Comparison of ENCODE assay signal across 21 cellular contexts in genomic region chr5:103891151-103891550, GRCh38.
DNase-seq lines count a peak whose midpoint lies in the region; ATAC-seq, FAIRE-seq and TF ChIP-seq lines count a peak whose summit lies in the region.
"Had no signal": no experiment of that assay in that cellular context is flagged by ENCODE, and none has a peak within 500 bp of the region (broad histone marks: within the 10 kb centered on the region; RNA-seq: fewer than 3 reads in every experiment).

No MANE protein-coding gene starts in this region.

- TF ChIP-seq CTCF in A549 (IDR thresholded peaks at IDR 0.05), result no peak
- TF ChIP-seq CTCF in dorsolateral prefrontal cortex (IDR thresholded peaks at IDR 0.05 in 54 of 56, conservative IDR thresholded peaks at IDR 0.05 in 2 of 56; ENCODE audit: low read depth in 1 of 56, partially characterized antibody in 56 of 56), result peak in 1 of 56 donors; percentile 22

- H3K27ac ChIP-seq in A549, result no peak overlapping the region
- H3K27ac ChIP-seq in dorsolateral prefrontal cortex, result peak overlapping the region; percentile 21 to 99 (median 90)
- H3K27ac ChIP-seq: left lung, neutrophil had no signal

- CTCF ChIA-PET in A549 (lab: Yijun Ruan, JAX), result interaction anchor here (1.1 kb wide), 1 partner anchor 29 kb away, joined by 3 read pairs; no protein-coding TSS in a partner anchor

- no peaks in the 10 kb centered on the region for H3K9me3 Mint-ChIP-seq in activated naive CD8-positive, alpha-beta T cell treated with anti-CD3 and anti-CD28 coated beads for 36 hours
- H3K9me3 Mint-ChIP-seq: effector memory CD8-positive, alpha-beta T cell had no signal

- H3K9me3 ChIP-seq in A549 (no peaks in the 10 kb centered on the region), neuron (ENCODE audit: low read length) (no peaks in the 10 kb centered on the region)
- H3K9me3 ChIP-seq: left lung, neutrophil had no signal

- H3K4me3 ChIP-seq in A549 (no peak overlapping the region), dorsolateral prefrontal cortex (peak overlapping the region in 58 of 59 donors; percentile 5 to 75 (median 50)), neuron (ENCODE audit: low read length) (no peak overlapping the region)
- H3K4me3 ChIP-seq: left lung had no signal

- no peak for FAIRE-seq in A549 (lab: Jason Lieb, UNC)
- FAIRE-seq: D721Med had no signal

- H3K4me1 ChIP-seq in A549 (no peaks in the 10 kb centered on the region), neuron (ENCODE audit: insufficient read depth, low read length) (peaks cover 15% of the 10 kb centered on the region)
- H3K4me1 ChIP-seq: left lung had no signal

- DNase-seq in A549 (ENCODE audit: low read depth in 1 of 2, low spot score in 1 of 2) (no peak), NCI-H345 treated with DMSO at 0.1 percent for 48 hours (lab: John Stamatoyannopoulos, UW; ENCODE audit: unreplicated experiment) (peak; percentile 78), dorsolateral prefrontal cortex (peak in 1 of 10 donors; percentile 21), NOMO-1 treated with dmso at 0.1 percent for 144 hours (lab: John Stamatoyannopoulos, UW; ENCODE audit: unreplicated experiment) (no peak), erythroblast (lab: John Stamatoyannopoulos, UW) (no peak)
- DNase-seq in activated naive CD8-positive, alpha-beta T cell treated with anti-CD3 and anti-CD28 coated beads for 36 hours, result no peak
- DNase-seq: ACHN; activated CD8-positive, alpha-beta T cell treated with anti-CD3 and anti-CD28 coated beads for 36 hours; activated naive CD4-positive, alpha-beta T cell treated with Interleukin-2 at 50 U/mL for 16 hours; effector memory CD8-positive, alpha-beta T cell; HFFc6; left lung; NCI-H1694 treated with DMSO at 0.1 percent for 48 hours; NCI-H226; RPMI8226; T-helper 9 cell had no signal

- peak overlapping the region; percentile 5 for H2AFZ ChIP-seq in neuron (ENCODE audit: low read depth, low read length)

- H3K27ac Mint-ChIP-seq in activated naive CD8-positive, alpha-beta T cell treated with anti-CD3 and anti-CD28 coated beads for 36 hours, result no peak overlapping the region
- H3K27ac Mint-ChIP-seq: activated CD8-positive, alpha-beta T cell treated with anti-CD3 and anti-CD28 coated beads for 36 hours; effector memory CD8-positive, alpha-beta T cell; HFFc6 had no signal

- no peaks in the 10 kb centered on the region for H3K36me3 ChIP-seq in neuron (ENCODE audit: insufficient read depth, low read length)
- H3K36me3 ChIP-seq: left lung, neutrophil had no signal

- no peak overlapping the region for H3K4me3 Mint-ChIP-seq in activated naive CD8-positive, alpha-beta T cell treated with anti-CD3 and anti-CD28 coated beads for 36 hours
- H3K4me3 Mint-ChIP-seq: activated CD8-positive, alpha-beta T cell treated with anti-CD3 and anti-CD28 coated beads for 36 hours; effector memory CD8-positive, alpha-beta T cell; HFFc6 had no signal

- WGBS in A549 (ENCODE audit: missing lambda C conversion rate), result 46% methylated on average over 2 of the region's 2 CpGs

- no peak for TF ChIP-seq EP300 in A549 (IDR thresholded peaks at IDR 0.05)

- H3K27me3 ChIP-seq in dorsolateral prefrontal cortex (no peaks in the 10 kb centered on the region), neuron (ENCODE audit: insufficient read depth, low read length) (no peaks in the 10 kb centered on the region)
- H3K27me3 ChIP-seq: left lung, neutrophil had no signal

- intact Hi-C loops in dorsolateral prefrontal cortex (cut with DNase I), result no loop called here

- H3K27me3 Mint-ChIP-seq in activated naive CD8-positive, alpha-beta T cell treated with anti-CD3 and anti-CD28 coated beads for 36 hours, result no peaks in the 10 kb centered on the region
- H3K27me3 Mint-ChIP-seq: activated CD8-positive, alpha-beta T cell treated with anti-CD3 and anti-CD28 coated beads for 36 hours; effector memory CD8-positive, alpha-beta T cell had no signal

- 0 out of 3 replicates have a peak overlapping the region, but pooled peaks have one; percentile 3 for H3K4me2 ChIP-seq in A549

- no peak for TF ChIP-seq RAD21 in A549 (conservative IDR thresholded peaks at IDR 0.05 in 1 of 2, IDR thresholded peaks at IDR 0.05 in 1 of 2)

- POLR2A ChIA-PET in A549 (lab: Yijun Ruan, JAX), result no interaction called here

- no peaks in the 10 kb centered on the region for H3K4me1 Mint-ChIP-seq in activated naive CD8-positive, alpha-beta T cell treated with anti-CD3 and anti-CD28 coated beads for 36 hours

- TF ChIP-seq POLR2A in A549 (IDR thresholded peaks at IDR 0.05; ENCODE audit: low read length) (no peak), erythroblast (IDR thresholded peaks at IDR 0.05; ENCODE audit: low read length) (no peak)

- ATAC-seq in A549, result no peak
- no peak for ATAC-seq in HG02571 (IDR thresholded peaks at IDR 0.05; ENCODE audit: unreplicated experiment)
- ATAC-seq: activated CD8-positive, alpha-beta T cell treated with anti-CD3 and anti-CD28 coated beads for 36 hours; effector memory CD8-positive, alpha-beta T cell; left lung; SK-N-SH treated with all-trans-retinoic acid at 6 μM for 48 hours had no signal

- H3K36me3 Mint-ChIP-seq in activated naive CD8-positive, alpha-beta T cell treated with anti-CD3 and anti-CD28 coated beads for 36 hours, result no peaks in the 10 kb centered on the region

TF ChIP-seq in A549, 52 proteins besides CTCF, POLR2A, EP300 and RAD21:
- TF ChIP-seq ESRRA (IDR thresholded peaks at IDR 0.05; ENCODE audit: borderline replicate concordance, low read length), result no peak
- TF ChIP-seq KDM1A (IDR thresholded peaks at IDR 0.05; ENCODE audit: low read depth), result no peak
- no peak for TF ChIP-seq SMC3 (IDR thresholded peaks at IDR 0.05)
- TF ChIP-seq JUN (IDR thresholded peaks at IDR 0.05), result no peak
- no peak for TF ChIP-seq ZNF302 (CRISPR knock-in tag; IDR thresholded peaks at IDR 0.05)

Comparison
In these comparisons a context has a peak if more than half of its experiments do, and no peak if none do; other contexts are left out.
1. H3K27ac ChIP-seq: peak in dorsolateral prefrontal cortex (59 of 59); none in A549 (0 of 2).
2. H3K4me3 ChIP-seq: peak in dorsolateral prefrontal cortex (58 of 59); none in A549 (single experiment) and neuron (single experiment).